1 cellular context compared by ENCODE assay signal in the genomic region with DNA sequence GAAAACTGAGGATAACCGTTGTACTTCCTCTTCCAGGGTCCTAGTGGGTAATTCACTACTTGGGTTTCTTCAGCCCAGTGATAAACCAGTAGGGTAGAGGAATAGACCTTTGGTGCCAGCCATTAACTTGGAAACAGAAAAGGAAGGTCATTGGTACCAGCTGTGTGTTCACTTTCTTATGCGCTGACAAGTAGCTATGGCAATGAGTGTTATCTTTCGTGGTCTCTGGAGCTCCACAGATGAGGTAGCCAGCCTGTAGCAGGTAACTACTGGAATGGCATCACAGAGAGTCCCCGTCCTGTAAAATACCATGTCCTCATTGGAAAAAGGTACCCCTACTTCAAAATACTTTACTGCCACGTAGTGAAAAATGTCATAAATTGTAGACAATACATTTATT.
TF ChIP-seq lines count a peak whose summit lies in the region.

No MANE protein-coding gene starts in this region.

TF ChIP-seq in IMR-90, 13 proteins besides CTCF, POLR2A, EP300 and RAD21:
- TF ChIP-seq SMC3 (IDR thresholded peaks at IDR 0.05; ENCODE audit: low read depth, low read length) (no peak), RFX5 (IDR thresholded peaks at IDR 0.05; ENCODE audit: low read depth, low read length) (no peak), NFE2L2 (IDR thresholded peaks at IDR 0.05; ENCODE audit: low read depth, low read length) (no peak), RCOR1 (IDR thresholded peaks at IDR 0.05; ENCODE audit: insufficient replicate concordance, low read length) (no peak), CHD1 (IDR thresholded peaks at IDR 0.05; ENCODE audit: low read depth, low read length) (no peak), FOS (IDR thresholded peaks at IDR 0.05; ENCODE audit: low read depth, low read length) (no peak)
- TF ChIP-seq, protein P1, sequence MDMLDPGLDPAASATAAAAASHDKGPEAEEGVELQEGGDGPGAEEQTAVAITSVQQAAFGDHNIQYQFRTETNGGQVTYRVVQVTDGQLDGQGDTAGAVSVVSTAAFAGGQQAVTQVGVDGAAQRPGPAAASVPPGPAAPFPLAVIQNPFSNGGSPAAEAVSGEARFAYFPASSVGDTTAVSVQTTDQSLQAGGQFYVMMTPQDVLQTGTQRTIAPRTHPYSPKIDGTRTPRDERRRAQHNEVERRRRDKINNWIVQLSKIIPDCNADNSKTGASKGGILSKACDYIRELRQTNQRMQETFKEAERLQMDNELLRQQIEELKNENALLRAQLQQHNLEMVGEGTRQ (IDR thresholded peaks at IDR 0.05; ENCODE audit: low read depth, low read length) = no peak
TF ChIP-seq in IMR-90: peak in this region for 0.
